8 cellular contexts compared by ENCODE assay signal in the genomic region with DNA sequence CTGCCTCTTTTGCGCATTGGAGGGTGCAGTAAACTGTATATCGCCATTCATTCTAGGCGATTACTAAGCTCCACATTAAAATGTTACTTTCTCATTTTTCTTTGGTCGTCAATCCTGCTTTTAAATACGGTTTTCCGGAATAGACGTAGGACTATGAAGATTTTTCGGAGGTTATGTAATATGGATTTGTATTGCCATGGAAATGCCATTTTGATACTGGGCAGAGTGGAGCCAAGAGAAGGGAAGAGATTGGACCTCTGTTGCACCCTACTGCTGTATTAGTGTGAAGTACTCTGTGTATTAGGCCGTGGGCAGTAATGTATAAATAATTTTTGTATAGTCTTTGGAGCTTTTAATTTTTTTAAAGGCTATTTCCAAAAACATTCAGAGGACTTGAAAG. TPM values are rescaled to one million over a fixed set of nuclear protein-coding genes. Genes with fewer than 3 reads are reported as not detected.
DNase-seq lines count a peak whose midpoint lies in the region; ATAC-seq and TF ChIP-seq lines count a peak whose summit lies in the region.

No MANE protein-coding gene starts in this region.

- H3K4me1 ChIP-seq in IMR-90 (ENCODE audit: control insufficient read depth, insufficient read depth, low read length): peaks cover 1% of the 10 kb centered on the region; the same call in 1 of the 2 replicates
- H3K4me1 ChIP-seq in mucosa of descending colon (ENCODE audit: low read depth): peaks cover 10% of the 10 kb centered on the region

- H3K27me3 Mint-ChIP-seq in natural killer cell treated with Interleukin-12 subunit alpha and Interleukin-12 subunit beta and Interleukin-15 and Interleukin-18, amount 100 ng/mL, for 72 hours: no peaks in the 10 kb centered on the region
- H3K27me3 Mint-ChIP-seq in activated T-cell treated with anti-CD3 and anti-CD28 coated beads, Interleukin-2, amount 50 U/mL, for 72 hours (ENCODE audit: low read depth): no peaks in the 10 kb centered on the region

- H2AK5ac ChIP-seq in IMR-90 (ENCODE audit: low read depth, low read length): peak overlapping the region; percentile 84

- dilution Hi-C loops in IMR-90 (cut with HindIII; ENCODE audit: low sequenced_read_pairs, unreplicated experiment): no loop called here

- peak overlapping the region; percentile 79 for H3K56ac ChIP-seq in IMR-90 (ENCODE audit: extremely low read depth, insufficient read depth, low read length)

- H4K91ac ChIP-seq in IMR-90 (ENCODE audit: insufficient read depth, low read depth, low read length): peak overlapping the region; percentile 64

- H4K8ac ChIP-seq in IMR-90 (ENCODE audit: low read depth in 2 of 2, low read length in 2 of 2): peak overlapping the region in 1 of 2 experiments; percentile 68; a peak in 2 of 4 replicates

- TF ChIP-seq POLR2A in IMR-90 (IDR thresholded peaks at IDR 0.05; ENCODE audit: low read depth, low read length): no peak

- H4K20me1 ChIP-seq in IMR-90 (ENCODE audit: insufficient read depth, low read length): peaks cover 52% of the 10 kb centered on the region

- H3K4ac ChIP-seq in IMR-90 (ENCODE audit: low read depth, low read length): peak overlapping the region; percentile 87

- peaks cover 18 to 25% of the 10 kb centered on the region in 2 donors for H3K4me1 Mint-ChIP-seq in natural killer cell treated with Interleukin-12 subunit alpha and Interleukin-12 subunit beta and Interleukin-15 and Interleukin-18, amount 100 ng/mL, for 72 hours (ENCODE audit: low read depth in 2 of 2)
- H3K4me1 Mint-ChIP-seq in activated T-cell treated with anti-CD3 and anti-CD28 coated beads, Interleukin-2, amount 50 U/mL, for 72 hours (ENCODE audit: low read depth): peaks cover 45% of the 10 kb centered on the region

- H2BK120ac ChIP-seq in IMR-90 (ENCODE audit: low read depth, low read length): no peak overlapping the region

- peaks cover 3 to 24% of the 10 kb centered on the region in 2 experiments; a peak in 3 of 4 replicates for H3K79me1 ChIP-seq in IMR-90 (ENCODE audit: low read depth in 1 of 2, low read length in 2 of 2)

- TF ChIP-seq CTCF in BJ (IDR thresholded peaks at IDR 0.05; ENCODE audit: insufficient read depth, low read depth, low read length) (no peak), IMR-90 (conservative IDR thresholded peaks at IDR 0.05; ENCODE audit: low read depth, low read length) (no peak), mucosa of descending colon (IDR thresholded peaks at IDR 0.05) (no peak)

- ATAC-seq in IMR-90 (ENCODE audit: low read depth) (no peak), mucosa of descending colon (no peak), GM19324 (IDR thresholded peaks at IDR 0.05; ENCODE audit: low FRiP score, unreplicated experiment) (no peak), HG03139 (IDR thresholded peaks at IDR 0.05; ENCODE audit: unreplicated experiment) (no peak)
- ATAC-seq in natural killer cell treated with Interleukin-12 subunit alpha and Interleukin-12 subunit beta and Interleukin-15 and Interleukin-18, amount 100 ng/mL, for 72 hours: no peak
- ATAC-seq in activated T-cell treated with anti-CD3 and anti-CD28 coated beads, Interleukin-2, amount 50 U/mL, for 72 hours (replicated peaks in 1 of 2): no peak

- peaks cover 6% of the 10 kb centered on the region for H3K9me1 ChIP-seq in IMR-90 (ENCODE audit: insufficient read depth, low read length)

- TSS peak; percentile 43 for BruUV-seq in IMR-90 (replicated peaks; lab: Mats Ljungman, UMichigan)

- intact Hi-C loops in IMR-90 (cut with micrococcal nuclease): no loop called here
- intact Hi-C loops in mucosa of descending colon (cut with DNase I, micrococcal nuclease): no loop called here

- H2AK9ac ChIP-seq in IMR-90 (replicated peaks; ENCODE audit: low read depth, low read length, poor library complexity): peak overlapping the region; percentile 94

- H4K5ac ChIP-seq in IMR-90 (ENCODE audit: low read depth, low read length): no peak overlapping the region

- no peak overlapping the region for H2AFZ ChIP-seq in IMR-90 (replicated peaks; ENCODE audit: low read length, poor library complexity)

- peak overlapping the region; percentile 94 for H3K14ac ChIP-seq in IMR-90 (replicated peaks; ENCODE audit: low read depth, low read length)

- no peak overlapping the region for H2BK15ac ChIP-seq in IMR-90 (ENCODE audit: low read depth, low read length)

- DNase-seq in BJ (ENCODE audit: low read depth) (no peak), IMR-90 (peak; percentile 16), cerebellar cortex (ENCODE audit: low spot score) (peak; percentile 26), mucosa of descending colon (no peak)
- no peak for DNase-seq in natural killer cell treated with Interleukin-12 subunit alpha and Interleukin-12 subunit beta and Interleukin-15 and Interleukin-18, amount 100 ng/mL, for 72 hours (ENCODE audit: low spot score)
- DNase-seq in activated T-cell treated with anti-CD3 and anti-CD28 coated beads, Interleukin-2, amount 50 U/mL, for 72 hours: no peak

- peak overlapping the region; percentile 64 for H2BK5ac ChIP-seq in IMR-90 (ENCODE audit: low read depth, low read length, poor library complexity, severe bottlenecking)

- no peak for TF ChIP-seq RAD21 in IMR-90 (IDR thresholded peaks at IDR 0.05; ENCODE audit: low read length)

- H3K27me3 ChIP-seq in BJ (ENCODE audit: control insufficient read depth, insufficient read depth, low read length): no peaks in the 10 kb centered on the region
- H3K27me3 ChIP-seq in IMR-90 (ENCODE audit: control insufficient read depth, insufficient read depth, low read length): no peaks in the 10 kb centered on the region

- H3K23ac ChIP-seq in IMR-90 (ENCODE audit: low read depth, low read length): peak overlapping the region; percentile 97

- H3K4me3 Mint-ChIP-seq in natural killer cell treated with Interleukin-12 subunit alpha and Interleukin-12 subunit beta and Interleukin-15 and Interleukin-18, amount 100 ng/mL, for 72 hours: no peak overlapping the region
- no peak overlapping the region for H3K4me3 Mint-ChIP-seq in activated T-cell treated with anti-CD3 and anti-CD28 coated beads, Interleukin-2, amount 50 U/mL, for 72 hours

- H3K4me3 ChIP-seq in BJ (ENCODE audit: low read depth, low read length): peak overlapping the region; percentile 78
- peak overlapping the region; percentile 73 for H3K4me3 ChIP-seq in IMR-90 (ENCODE audit: insufficient read depth, low read depth, low read length)
- peak overlapping the region; percentile 90 for H3K4me3 ChIP-seq in mucosa of descending colon

- H3K9me3 Mint-ChIP-seq in natural killer cell treated with Interleukin-12 subunit alpha and Interleukin-12 subunit beta and Interleukin-15 and Interleukin-18, amount 100 ng/mL, for 72 hours: no peaks in the 10 kb centered on the region
- no peaks in the 10 kb centered on the region for H3K9me3 Mint-ChIP-seq in activated T-cell treated with anti-CD3 and anti-CD28 coated beads, Interleukin-2, amount 50 U/mL, for 72 hours

- WGBS in IMR-90 (ENCODE audit: extremely low coverage in 2 of 2, insufficient read length in 1 of 2), 2 experiments: no CpG with 5 or more reads among the region's 9 CpGs

- CTCF ChIA-PET in BJ (lab: Yijun Ruan, JAX) (interaction anchor here (1.3 to 2.0 kb wide), 3 partner anchors 46 to 545 kb away, joined by 3 to 7 read pairs (median 5); no protein-coding TSS in a partner anchor), IMR-90 (lab: Yijun Ruan, JAX) (interaction anchor here (1.0 kb wide), 1 partner anchor 9 kb away, joined by 4 read pairs; no protein-coding TSS in a partner anchor)

- peak overlapping the region; percentile 92; the same call in 1 of the 2 replicates for H3K27ac ChIP-seq in IMR-90 (ENCODE audit: insufficient read depth, low read length)

- H3K27ac Mint-ChIP-seq in natural killer cell treated with Interleukin-12 subunit alpha and Interleukin-12 subunit beta and Interleukin-15 and Interleukin-18, amount 100 ng/mL, for 72 hours: no peak overlapping the region
- no peak overlapping the region for H3K27ac Mint-ChIP-seq in activated T-cell treated with anti-CD3 and anti-CD28 coated beads, Interleukin-2, amount 50 U/mL, for 72 hours

- H3K18ac ChIP-seq in IMR-90 (ENCODE audit: low read depth, low read length): no peak overlapping the region

- H3K36me3 ChIP-seq in BJ (ENCODE audit: control insufficient read depth, insufficient read depth, low read length) (0 out of 2 replicates have a peak, but pooled peaks cover 2% of the 10 kb centered on the region), IMR-90 (ENCODE audit: control insufficient read depth, insufficient read depth, low read length) (peaks cover 3% of the 10 kb centered on the region; the same call in 1 of the 2 replicates), mucosa of descending colon (ENCODE audit: low read depth) (no peaks in the 10 kb centered on the region)

- POLR2A ChIA-PET in BJ (lab: Charles Lee) (interaction anchor here (0.8 to 1.1 kb wide), 2 partner anchors 165 to 235 kb away, joined by 3 to 5 read pairs; a partner anchor contains a TSS), IMR-90 (lab: Charles Lee; ENCODE audit: unreplicated experiment) (no interaction called here)

- H3K9me3 ChIP-seq in IMR-90 (ENCODE audit: control insufficient read depth, insufficient read depth, low read length) (no peaks in the 10 kb centered on the region), mucosa of descending colon (no peaks in the 10 kb centered on the region)

- peaks cover 13% of the 10 kb centered on the region for H3K36me3 Mint-ChIP-seq in natural killer cell treated with Interleukin-12 subunit alpha and Interleukin-12 subunit beta and Interleukin-15 and Interleukin-18, amount 100 ng/mL, for 72 hours
- peaks cover 2 to 5% of the 10 kb centered on the region in 2 donors for H3K36me3 Mint-ChIP-seq in activated T-cell treated with anti-CD3 and anti-CD28 coated beads, Interleukin-2, amount 50 U/mL, for 72 hours (ENCODE audit: insufficient read depth in 2 of 2)

- in situ Hi-C loops in IMR-90 (cut with MboI; ENCODE audit: low sequenced_read_pairs): no loop called here

- H3K4me2 ChIP-seq in IMR-90 (ENCODE audit: low read depth, low read length): peak overlapping the region; percentile 71

- H3K9ac ChIP-seq in IMR-90 (ENCODE audit: low read depth, low read length): peak overlapping the region; percentile 94

- H2BK20ac ChIP-seq in IMR-90 (ENCODE audit: low read depth, low read length): no peak overlapping the region

RNA-seq across cellular contexts. Expression of a gene that starts 1.0 kb away (rescaled TPM):
- polyA plus RNA-seq in BJ (2011; rRNA removed) (21.9 and 27.5 TPM in 2 replicates), IMR-90 (2012; rRNA removed) (26.6 and 32.9 TPM in 2 replicates)
- polyA minus RNA-seq in BJ (2011; rRNA and poly(A)+ RNA removed): 16.9 and 18.5 TPM in 2 replicates
- total RNA-seq in IMR-90 (2012; rRNA removed) (32.3 and 46.1 TPM in 2 replicates), mucosa of descending colon (10 to 100 TPM; 66.0 to 68.7 (median 66.2) TPM)
- polyA plus RNA-seq in IMR-90 (2012; cell fraction: cytosol; rRNA removed): 7.1 and 7.8 TPM in 2 replicates
- polyA plus RNA-seq in IMR-90 (2012; cell fraction: nucleus; rRNA removed; ENCODE audit: low replicate concordance): 38.8 and 103 TPM in 2 replicates
- 100 to 1,000 TPM in 1 of 2 donors, 10 to 100 TPM in 1; 99.7 to 144 TPM for total RNA-seq in natural killer cell treated with Interleukin-12 subunit alpha and Interleukin-12 subunit beta and Interleukin-15 and Interleukin-18, amount 100 ng/mL, for 72 hours
- total RNA-seq in activated T-cell treated with anti-CD3 and anti-CD28 coated beads, Interleukin-2, amount 50 U/mL, for 72 hours: 10 to 100 TPM; 91.8 to 92.3 TPM

RNA-seq across cellular contexts. Expression of a gene that starts 32.4 kb away (rescaled TPM):
- polyA plus RNA-seq in BJ (2011; rRNA removed): 26.6 and 31.6 TPM in 2 replicates
- polyA minus RNA-seq in BJ (2011; rRNA and poly(A)+ RNA removed): 37.3 and 44.8 TPM in 2 replicates
- 11.1 and 12.2 TPM in 2 replicates for total RNA-seq in IMR-90 (2012; rRNA removed)
- 14.2 and 16.5 TPM in 2 replicates for polyA plus RNA-seq in IMR-90 (2012; rRNA removed)
- 16.0 and 23.7 TPM in 2 replicates for polyA plus RNA-seq in IMR-90 (2012; cell fraction: cytosol; rRNA removed)
- 31.7 and 37.7 TPM in 2 replicates for polyA plus RNA-seq in IMR-90 (2012; cell fraction: nucleus; rRNA removed; ENCODE audit: low replicate concordance)
- 10 to 100 TPM; 15.5 to 26.0 (median 19.9) TPM for total RNA-seq in mucosa of descending colon
- total RNA-seq in natural killer cell treated with Interleukin-12 subunit alpha and Interleukin-12 subunit beta and Interleukin-15 and Interleukin-18, amount 100 ng/mL, for 72 hours: 10 to 100 TPM; 17.9 to 25.2 TPM
- total RNA-seq in activated T-cell treated with anti-CD3 and anti-CD28 coated beads, Interleukin-2, amount 50 U/mL, for 72 hours: 10 to 100 TPM; 21.5 to 21.7 TPM

Comparison
In these comparisons a context has a peak if more than half of its experiments do, and no peak if none do; other contexts are left out.
1. DNase-seq: peak in IMR-90 (single experiment) and cerebellar cortex (single experiment); none in BJ (single experiment), mucosa of descending colon (0 of 3), natural killer cell treated with Interleukin-12 subunit alpha and Interleukin-12 subunit beta and Interleukin-15 and Interleukin-18, amount 100 ng/mL, for 72 hours (single experiment) and activated T-cell treated with anti-CD3 and anti-CD28 coated beads, Interleukin-2, amount 50 U/mL, for 72 hours (0 of 2).
2. Peak in every context shown above with its lines, with median percentiles within 50 percentile points of each other: H3K4me3 ChIP-seq.